ENCODE assay signal across 1 cellular context in genomic region chr16:58020628-58021521, GRCh38.
TF ChIP-seq lines count a peak whose summit lies in the region.

No MANE protein-coding gene starts in this region.

TF ChIP-seq in HCT116, 20 proteins besides CTCF, POLR2A, EP300 and RAD21 (continued from another document):
- TF ChIP-seq ZFX (IDR thresholded peaks at IDR 0.05) = no peak
- TF ChIP-seq YY1 (IDR thresholded peaks at IDR 0.05; ENCODE audit: extremely low read depth, insufficient replicate concordance, low read depth, low read length) = no peak
- TF ChIP-seq SP1 (IDR thresholded peaks at IDR 0.05; ENCODE audit: low read depth) = no peak
- TF ChIP-seq EZH2 (IDR thresholded peaks at IDR 0.05) = no peak
- no peak for TF ChIP-seq CEBPB (IDR thresholded peaks at IDR 0.05; ENCODE audit: low read depth)
- no peak for TF ChIP-seq EZH2phosphoT487 (IDR thresholded peaks at IDR 0.05; ENCODE audit: borderline replicate concordance)
- no peak for TF ChIP-seq REST (IDR thresholded peaks at IDR 0.05; ENCODE audit: low read depth)
- no peak for TF ChIP-seq CBX3 (IDR thresholded peaks at IDR 0.05; ENCODE audit: low read depth)
- no peak for TF ChIP-seq EGR1 (IDR thresholded peaks at IDR 0.05; ENCODE audit: low read depth)
- no peak for TF ChIP-seq ZNF274 (IDR thresholded peaks at IDR 0.05; ENCODE audit: low read depth, low read length)
- TF ChIP-seq JUND (IDR thresholded peaks at IDR 0.05) = no peak
- no peak for TF ChIP-seq SIN3A (IDR thresholded peaks at IDR 0.05; ENCODE audit: low read depth)
